Comparison of ENCODE assay signal across 12 cellular contexts in the genomic region with DNA sequence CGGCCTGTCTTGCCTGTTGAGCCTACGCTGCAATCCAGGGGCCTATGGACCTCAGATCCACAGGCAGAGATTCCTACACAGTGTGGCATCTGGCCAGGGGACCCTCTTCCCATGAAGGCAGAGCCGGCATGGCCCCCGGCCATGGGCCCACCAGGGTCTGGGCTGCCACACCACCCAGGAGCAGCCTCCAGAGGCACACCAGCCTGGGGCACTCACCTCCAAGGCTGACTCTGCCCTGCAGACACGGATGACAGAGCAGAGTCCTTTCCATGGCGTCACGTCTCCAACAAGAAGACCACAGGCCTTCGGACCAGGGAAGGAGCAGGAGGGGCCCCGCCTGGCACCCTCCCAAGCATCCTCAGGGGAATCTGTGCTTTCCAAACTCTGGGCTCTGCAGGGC. TPM values are rescaled to one million over a fixed set of nuclear protein-coding genes. Genes with fewer than 3 reads are reported as not detected.
"Had no signal": no experiment of that assay in that cellular context is flagged by ENCODE, and none has a peak within 500 bp of the region (broad histone marks: within the 10 kb centered on the region; RNA-seq: fewer than 3 reads in every experiment).

No MANE protein-coding gene starts in this region.

- FAIRE-seq: H1, H54 had no signal

- H3K4me2 ChIP-seq: GM23338 had no signal

- DNase-seq: GM23248, GOT3, H7, H9, HCEC 1CT, HFFc6 had no signal

- H3K9me3 ChIP-seq: HAP-1 had no signal

- H3K4me1 ChIP-seq: HAP-1 had no signal

- H2AFZ ChIP-seq: GM23248, GM23338 had no signal

- H3K36me3 ChIP-seq: HAP-1 had no signal

- H3K4me3 ChIP-seq: GM23248, GM23338, HAP-1 had no signal

- H3K9ac ChIP-seq: GM23248 had no signal

- ATAC-seq: GM23338, HCT116 had no signal

- H3K27ac ChIP-seq: GM23248 had no signal

RNA-seq across cellular contexts. Expression of gene HRH3, which starts 3.5 kb away (rescaled TPM):
- total RNA-seq: GM23248, H4, HFFc6 had no signal
- polyA plus RNA-seq: GM23248 had no signal
